ENCODE assay signal across 1 cellular context in the genomic region with DNA sequence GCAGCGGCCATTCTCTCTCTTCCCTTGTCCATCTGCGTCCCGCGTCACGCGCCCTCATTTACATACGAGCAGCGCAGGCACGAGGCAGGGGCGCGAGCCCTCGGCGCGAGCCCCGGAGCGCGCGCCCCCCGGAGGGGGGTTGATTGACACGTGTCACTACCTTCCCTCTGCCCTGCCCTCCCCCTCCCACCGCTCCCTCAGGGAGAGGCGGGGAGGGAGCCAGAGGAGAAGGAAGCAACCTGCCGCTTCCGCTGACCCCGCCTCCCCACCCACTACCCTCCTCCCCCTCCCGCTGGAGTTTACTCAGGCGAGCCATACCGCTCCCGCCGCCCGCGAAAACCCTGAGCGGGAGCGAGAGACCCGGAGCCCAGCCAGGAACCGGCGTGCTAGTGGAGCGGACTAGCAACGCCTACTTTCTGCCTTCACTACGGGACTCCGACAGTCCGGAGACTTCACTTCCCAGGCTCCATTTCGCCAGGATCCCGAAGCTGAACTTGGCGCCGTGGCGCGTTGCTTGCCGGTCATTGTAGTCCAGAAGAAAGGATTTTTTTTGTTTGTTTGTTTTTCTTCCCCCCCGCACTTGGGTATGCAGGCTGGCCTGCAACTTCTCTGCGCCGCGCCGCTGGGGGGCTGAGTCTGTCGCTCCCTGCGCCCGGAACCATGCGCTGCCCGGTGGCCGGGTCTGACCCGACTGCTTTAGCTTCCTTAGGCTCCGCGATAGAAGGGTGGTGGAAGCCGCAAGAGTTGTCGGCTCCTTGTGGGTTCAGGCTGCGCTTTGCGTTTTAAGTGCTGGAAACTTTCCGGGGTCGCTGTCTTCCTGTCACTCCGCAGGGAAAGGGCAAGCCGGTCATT.
A peak's percentile ranks its signal among the peaks of the same experiment; 100 is the strongest.
TF ChIP-seq lines count a peak whose summit lies in the region.

A gene (minus strand): TSS at position 36 of the 852 bp plus-strand sequence. CDS start 4 bp downstream, at position 32.

TF ChIP-seq in H1, 55 proteins besides CTCF, POLR2A, EP300 and RAD21 (continued from another document):
- TF ChIP-seq, protein P1, sequence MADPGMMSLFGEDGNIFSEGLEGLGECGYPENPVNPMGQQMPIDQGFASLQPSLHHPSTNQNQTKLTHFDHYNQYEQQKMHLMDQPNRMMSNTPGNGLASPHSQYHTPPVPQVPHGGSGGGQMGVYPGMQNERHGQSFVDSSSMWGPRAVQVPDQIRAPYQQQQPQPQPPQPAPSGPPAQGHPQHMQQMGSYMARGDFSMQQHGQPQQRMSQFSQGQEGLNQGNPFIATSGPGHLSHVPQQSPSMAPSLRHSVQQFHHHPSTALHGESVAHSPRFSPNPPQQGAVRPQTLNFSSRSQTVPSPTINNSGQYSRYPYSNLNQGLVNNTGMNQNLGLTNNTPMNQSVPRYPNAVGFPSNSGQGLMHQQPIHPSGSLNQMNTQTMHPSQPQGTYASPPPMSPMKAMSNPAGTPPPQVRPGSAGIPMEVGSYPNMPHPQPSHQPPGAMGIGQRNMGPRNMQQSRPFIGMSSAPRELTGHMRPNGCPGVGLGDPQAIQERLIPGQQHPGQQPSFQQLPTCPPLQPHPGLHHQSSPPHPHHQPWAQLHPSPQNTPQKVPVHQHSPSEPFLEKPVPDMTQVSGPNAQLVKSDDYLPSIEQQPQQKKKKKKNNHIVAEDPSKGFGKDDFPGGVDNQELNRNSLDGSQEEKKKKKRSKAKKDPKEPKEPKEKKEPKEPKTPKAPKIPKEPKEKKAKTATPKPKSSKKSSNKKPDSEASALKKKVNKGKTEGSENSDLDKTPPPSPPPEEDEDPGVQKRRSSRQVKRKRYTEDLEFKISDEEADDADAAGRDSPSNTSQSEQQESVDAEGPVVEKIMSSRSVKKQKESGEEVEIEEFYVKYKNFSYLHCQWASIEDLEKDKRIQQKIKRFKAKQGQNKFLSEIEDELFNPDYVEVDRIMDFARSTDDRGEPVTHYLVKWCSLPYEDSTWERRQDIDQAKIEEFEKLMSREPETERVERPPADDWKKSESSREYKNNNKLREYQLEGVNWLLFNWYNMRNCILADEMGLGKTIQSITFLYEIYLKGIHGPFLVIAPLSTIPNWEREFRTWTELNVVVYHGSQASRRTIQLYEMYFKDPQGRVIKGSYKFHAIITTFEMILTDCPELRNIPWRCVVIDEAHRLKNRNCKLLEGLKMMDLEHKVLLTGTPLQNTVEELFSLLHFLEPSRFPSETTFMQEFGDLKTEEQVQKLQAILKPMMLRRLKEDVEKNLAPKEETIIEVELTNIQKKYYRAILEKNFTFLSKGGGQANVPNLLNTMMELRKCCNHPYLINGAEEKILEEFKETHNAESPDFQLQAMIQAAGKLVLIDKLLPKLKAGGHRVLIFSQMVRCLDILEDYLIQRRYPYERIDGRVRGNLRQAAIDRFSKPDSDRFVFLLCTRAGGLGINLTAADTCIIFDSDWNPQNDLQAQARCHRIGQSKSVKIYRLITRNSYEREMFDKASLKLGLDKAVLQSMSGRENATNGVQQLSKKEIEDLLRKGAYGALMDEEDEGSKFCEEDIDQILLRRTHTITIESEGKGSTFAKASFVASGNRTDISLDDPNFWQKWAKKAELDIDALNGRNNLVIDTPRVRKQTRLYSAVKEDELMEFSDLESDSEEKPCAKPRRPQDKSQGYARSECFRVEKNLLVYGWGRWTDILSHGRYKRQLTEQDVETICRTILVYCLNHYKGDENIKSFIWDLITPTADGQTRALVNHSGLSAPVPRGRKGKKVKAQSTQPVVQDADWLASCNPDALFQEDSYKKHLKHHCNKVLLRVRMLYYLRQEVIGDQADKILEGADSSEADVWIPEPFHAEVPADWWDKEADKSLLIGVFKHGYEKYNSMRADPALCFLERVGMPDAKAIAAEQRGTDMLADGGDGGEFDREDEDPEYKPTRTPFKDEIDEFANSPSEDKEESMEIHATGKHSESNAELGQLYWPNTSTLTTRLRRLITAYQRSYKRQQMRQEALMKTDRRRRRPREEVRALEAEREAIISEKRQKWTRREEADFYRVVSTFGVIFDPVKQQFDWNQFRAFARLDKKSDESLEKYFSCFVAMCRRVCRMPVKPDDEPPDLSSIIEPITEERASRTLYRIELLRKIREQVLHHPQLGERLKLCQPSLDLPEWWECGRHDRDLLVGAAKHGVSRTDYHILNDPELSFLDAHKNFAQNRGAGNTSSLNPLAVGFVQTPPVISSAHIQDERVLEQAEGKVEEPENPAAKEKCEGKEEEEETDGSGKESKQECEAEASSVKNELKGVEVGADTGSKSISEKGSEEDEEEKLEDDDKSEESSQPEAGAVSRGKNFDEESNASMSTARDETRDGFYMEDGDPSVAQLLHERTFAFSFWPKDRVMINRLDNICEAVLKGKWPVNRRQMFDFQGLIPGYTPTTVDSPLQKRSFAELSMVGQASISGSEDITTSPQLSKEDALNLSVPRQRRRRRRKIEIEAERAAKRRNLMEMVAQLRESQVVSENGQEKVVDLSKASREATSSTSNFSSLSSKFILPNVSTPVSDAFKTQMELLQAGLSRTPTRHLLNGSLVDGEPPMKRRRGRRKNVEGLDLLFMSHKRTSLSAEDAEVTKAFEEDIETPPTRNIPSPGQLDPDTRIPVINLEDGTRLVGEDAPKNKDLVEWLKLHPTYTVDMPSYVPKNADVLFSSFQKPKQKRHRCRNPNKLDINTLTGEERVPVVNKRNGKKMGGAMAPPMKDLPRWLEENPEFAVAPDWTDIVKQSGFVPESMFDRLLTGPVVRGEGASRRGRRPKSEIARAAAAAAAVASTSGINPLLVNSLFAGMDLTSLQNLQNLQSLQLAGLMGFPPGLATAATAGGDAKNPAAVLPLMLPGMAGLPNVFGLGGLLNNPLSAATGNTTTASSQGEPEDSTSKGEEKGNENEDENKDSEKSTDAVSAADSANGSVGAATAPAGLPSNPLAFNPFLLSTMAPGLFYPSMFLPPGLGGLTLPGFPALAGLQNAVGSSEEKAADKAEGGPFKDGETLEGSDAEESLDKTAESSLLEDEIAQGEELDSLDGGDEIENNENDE (IDR thresholded peaks at IDR 0.05; ENCODE audit: insufficient replicate concordance, low read length), result peak; percentile 17
- TF ChIP-seq KDM4A (IDR thresholded peaks at IDR 0.05; ENCODE audit: low read depth, low read length, severe bottlenecking) (peak; percentile 72), CTBP2 (IDR thresholded peaks at IDR 0.05; ENCODE audit: borderline replicate concordance, insufficient read depth, insufficient read length, low read length) (peak; percentile 80), CHD2 (IDR thresholded peaks at IDR 0.05; ENCODE audit: low read length) (no peak), KDM1A (IDR thresholded peaks at IDR 0.05; ENCODE audit: borderline replicate concordance, low read length) (no peak), POU5F1 (IDR thresholded peaks at IDR 0.05; ENCODE audit: low read depth, low read length) (no peak), BCL11A (IDR thresholded peaks at IDR 0.05; ENCODE audit: low read depth in 2 of 2, low read length in 2 of 2) (no peak), NANOG (IDR thresholded peaks at IDR 0.05; ENCODE audit: insufficient read depth, low read depth, low read length, poor library complexity, severe bottlenecking) (no peak), SIRT6 (IDR thresholded peaks at IDR 0.05; ENCODE audit: low read length) (no peak), SUZ12 (IDR thresholded peaks at IDR 0.05; ENCODE audit: low read length) (no peak), RBBP5 (IDR thresholded peaks at IDR 0.05; ENCODE audit: borderline replicate concordance, low read depth, low read length) (no peak), YY1 (IDR thresholded peaks at IDR 0.05; ENCODE audit: low read depth, low read length) (no peak), PHF8 (conservative IDR thresholded peaks at IDR 0.05; ENCODE audit: low read depth, low read length) (peak; percentile 49), CREB1 (IDR thresholded peaks at IDR 0.05) (peak; percentile 84), SP4 (IDR thresholded peaks at IDR 0.05; ENCODE audit: low read length) (no peak), SIN3A (conservative IDR thresholded peaks at IDR 0.05 in 1 of 2, IDR thresholded peaks at IDR 0.05 in 1 of 2; ENCODE audit: low read depth in 1 of 2, low read length in 2 of 2) (peak; percentile 34 to 77; a peak in 2 of 4 replicates), ZNF274 (IDR thresholded peaks at IDR 0.05; ENCODE audit: borderline replicate concordance, extremely low read depth, low read length) (no peak), EGR1 (IDR thresholded peaks at IDR 0.05; ENCODE audit: borderline replicate concordance, low read depth, low read length) (no peak), RXRA (IDR thresholded peaks at IDR 0.05; ENCODE audit: insufficient read depth, low read depth, low read length) (no peak), CEBPB (IDR thresholded peaks at IDR 0.05; ENCODE audit: low read depth, low read length) (no peak), ASH2L (IDR thresholded peaks at IDR 0.05; ENCODE audit: low read length) (peak; percentile 74), TBP (IDR thresholded peaks at IDR 0.05; ENCODE audit: low read depth, low read length) (no peak; the same call in none of the 2 replicates), POLR2AphosphoS5 (IDR thresholded peaks at IDR 0.05; ENCODE audit: low read depth, low read length) (peak; percentile 38), JUN (IDR thresholded peaks at IDR 0.05; ENCODE audit: low read depth, low read length) (no peak), SRF (IDR thresholded peaks at IDR 0.05; ENCODE audit: low read depth, low read length) (no peak), TAF1 (IDR thresholded peaks at IDR 0.05; ENCODE audit: low read depth, low read length) (peak; percentile 66), SP1 (IDR thresholded peaks at IDR 0.05; ENCODE audit: low read depth, low read length) (0 out of 2 replicates have a peak, but pooled peaks have one; percentile 23), BACH1 (IDR thresholded peaks at IDR 0.05; ENCODE audit: low read length) (no peak), BRCA1 (IDR thresholded peaks at IDR 0.05; ENCODE audit: low read depth, low read length) (no peak), CBX8 (IDR thresholded peaks at IDR 0.05; ENCODE audit: borderline replicate concordance, low read depth, low read length) (no peak), JUND (IDR thresholded peaks at IDR 0.05; ENCODE audit: low read length) (no peak), TAF7 (optimal IDR thresholded peaks at IDR 0.05; ENCODE audit: borderline replicate concordance, low read depth, low read length) (no peak), TEAD4 (IDR thresholded peaks at IDR 0.05; ENCODE audit: low read depth, low read length) (peak; percentile 48), SAP30 (IDR thresholded peaks at IDR 0.05; ENCODE audit: insufficient read depth, insufficient replicate concordance, low read length) (peak; percentile 24), RFX5 (IDR thresholded peaks at IDR 0.05; ENCODE audit: borderline replicate concordance, low read depth, low read length) (no peak), CBX5 (IDR thresholded peaks at IDR 0.05; ENCODE audit: low read depth, low read length) (no peak)
- TF ChIP-seq, protein P2, sequence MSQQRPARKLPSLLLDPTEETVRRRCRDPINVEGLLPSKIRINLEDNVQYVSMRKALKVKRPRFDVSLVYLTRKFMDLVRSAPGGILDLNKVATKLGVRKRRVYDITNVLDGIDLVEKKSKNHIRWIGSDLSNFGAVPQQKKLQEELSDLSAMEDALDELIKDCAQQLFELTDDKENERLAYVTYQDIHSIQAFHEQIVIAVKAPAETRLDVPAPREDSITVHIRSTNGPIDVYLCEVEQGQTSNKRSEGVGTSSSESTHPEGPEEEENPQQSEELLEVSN (IDR thresholded peaks at IDR 0.05), result peak; percentile 5; the same call in 1 of the 2 replicates
- TF ChIP-seq, protein P3, sequence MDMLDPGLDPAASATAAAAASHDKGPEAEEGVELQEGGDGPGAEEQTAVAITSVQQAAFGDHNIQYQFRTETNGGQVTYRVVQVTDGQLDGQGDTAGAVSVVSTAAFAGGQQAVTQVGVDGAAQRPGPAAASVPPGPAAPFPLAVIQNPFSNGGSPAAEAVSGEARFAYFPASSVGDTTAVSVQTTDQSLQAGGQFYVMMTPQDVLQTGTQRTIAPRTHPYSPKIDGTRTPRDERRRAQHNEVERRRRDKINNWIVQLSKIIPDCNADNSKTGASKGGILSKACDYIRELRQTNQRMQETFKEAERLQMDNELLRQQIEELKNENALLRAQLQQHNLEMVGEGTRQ (IDR thresholded peaks at IDR 0.05; ENCODE audit: low read length), result no peak
- TF ChIP-seq, protein P4, sequence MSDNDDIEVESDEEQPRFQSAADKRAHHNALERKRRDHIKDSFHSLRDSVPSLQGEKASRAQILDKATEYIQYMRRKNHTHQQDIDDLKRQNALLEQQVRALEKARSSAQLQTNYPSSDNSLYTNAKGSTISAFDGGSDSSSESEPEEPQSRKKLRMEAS (IDR thresholded peaks at IDR 0.05), result peak; percentile 83
- TF ChIP-seq, protein P5, sequence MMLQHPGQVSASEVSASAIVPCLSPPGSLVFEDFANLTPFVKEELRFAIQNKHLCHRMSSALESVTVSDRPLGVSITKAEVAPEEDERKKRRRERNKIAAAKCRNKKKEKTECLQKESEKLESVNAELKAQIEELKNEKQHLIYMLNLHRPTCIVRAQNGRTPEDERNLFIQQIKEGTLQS (IDR thresholded peaks at IDR 0.05; ENCODE audit: insufficient read depth, low read depth, low read length), result no peak
- TF ChIP-seq, protein P6, sequence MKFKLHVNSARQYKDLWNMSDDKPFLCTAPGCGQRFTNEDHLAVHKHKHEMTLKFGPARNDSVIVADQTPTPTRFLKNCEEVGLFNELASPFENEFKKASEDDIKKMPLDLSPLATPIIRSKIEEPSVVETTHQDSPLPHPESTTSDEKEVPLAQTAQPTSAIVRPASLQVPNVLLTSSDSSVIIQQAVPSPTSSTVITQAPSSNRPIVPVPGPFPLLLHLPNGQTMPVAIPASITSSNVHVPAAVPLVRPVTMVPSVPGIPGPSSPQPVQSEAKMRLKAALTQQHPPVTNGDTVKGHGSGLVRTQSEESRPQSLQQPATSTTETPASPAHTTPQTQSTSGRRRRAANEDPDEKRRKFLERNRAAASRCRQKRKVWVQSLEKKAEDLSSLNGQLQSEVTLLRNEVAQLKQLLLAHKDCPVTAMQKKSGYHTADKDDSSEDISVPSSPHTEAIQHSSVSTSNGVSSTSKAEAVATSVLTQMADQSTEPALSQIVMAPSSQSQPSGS (IDR thresholded peaks at IDR 0.05; ENCODE audit: low read length), result no peak
